7 cellular contexts compared by ENCODE assay signal in the genomic region with DNA sequence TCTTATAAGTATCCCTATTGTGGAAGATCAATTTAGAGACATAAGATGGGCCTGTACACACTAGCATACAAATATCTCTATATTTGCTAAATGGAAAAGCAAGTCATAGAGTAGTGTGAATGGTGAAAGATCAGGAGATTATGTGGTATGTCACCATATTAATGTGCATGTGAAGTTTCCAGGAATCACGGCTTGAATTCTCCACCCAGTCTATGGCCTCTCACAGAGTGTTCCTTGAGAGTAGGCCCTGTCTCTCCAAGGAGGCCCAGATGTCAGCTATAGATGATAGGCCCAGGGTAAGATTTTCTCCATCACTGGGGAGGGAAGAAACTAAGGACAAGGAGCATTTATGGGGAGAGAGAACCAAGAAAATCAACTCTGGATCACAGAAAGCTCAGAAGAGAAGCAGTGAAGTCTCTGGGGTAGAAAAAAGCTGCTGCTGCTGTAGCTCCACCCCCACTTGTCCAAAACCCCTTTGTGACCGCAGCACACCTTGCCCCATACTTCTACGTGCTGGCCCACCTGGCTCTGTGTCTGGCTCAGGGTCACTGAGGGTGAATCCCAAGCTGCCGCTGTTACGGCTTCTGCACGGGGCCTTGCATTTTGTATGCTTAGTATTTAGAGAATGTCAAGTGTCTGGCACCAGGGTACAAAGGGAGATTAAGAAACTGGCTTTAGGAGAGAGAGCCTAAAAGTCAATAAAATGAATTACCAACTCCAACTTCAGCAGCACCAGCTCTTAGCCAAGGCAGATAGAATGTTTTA. TPM values are rescaled to one million over a fixed set of nuclear protein-coding genes. Genes with fewer than 3 reads are reported as not detected.
DNase-seq lines count a peak whose midpoint lies in the region; ATAC-seq, FAIRE-seq and TF ChIP-seq lines count a peak whose summit lies in the region.
"Not testable (repeated sequence)": the region's sequence is repeated elsewhere in the genome, so short reads cannot be mapped to it uniquely, and the experiment has no call there.

No MANE protein-coding gene starts in this region.

- DNase-seq in GM12892 (ENCODE audit: insufficient read length); bronchial epithelial cell (ENCODE audit: low read depth); Right ventricle myocardium superior: not testable (repeated sequence)
- DNase-seq in left ventricle myocardium superior (peak; percentile 39), left lung (peak in 1 of 2 donors; percentile 51), lower lobe of right lung (peak; percentile 67), upper lobe of left lung (peak in 1 of 2 donors; percentile 57)

- peak; percentile 72 for ATAC-seq in Right ventricle myocardium superior (ENCODE audit: poor library complexity)
- ATAC-seq in left ventricle myocardium superior = peak; percentile 74
- peak; percentile 93 for ATAC-seq in left lung
- ATAC-seq in lower lobe of right lung = peak; percentile 88 to 92
- ATAC-seq in upper lobe of left lung (ENCODE audit: low FRiP score in 2 of 2) = peak; percentile 31 to 89

- WGBS in upper lobe of left lung, 2 donors = 66 to 76% methylated on average over 6 of the region's 6 CpGs

- TF ChIP-seq EP300 in upper lobe of left lung (IDR thresholded peaks at IDR 0.05) = not testable (repeated sequence)

- not testable (repeated sequence) for TF ChIP-seq POLR2A in GM12892 (IDR thresholded peaks at IDR 0.05; ENCODE audit: low read depth, low read length); upper lobe of left lung (IDR thresholded peaks at IDR 0.05)

- not testable (repeated sequence) for TF ChIP-seq CTCF in bronchial epithelial cell (IDR thresholded peaks at IDR 0.05; ENCODE audit: insufficient read depth, low read length, severe bottlenecking); left lung (IDR thresholded peaks at IDR 0.05); lower lobe of right lung (IDR thresholded peaks at IDR 0.05); upper lobe of left lung (IDR thresholded peaks at IDR 0.05)

- not testable (repeated sequence) for H3K27me3 ChIP-seq in bronchial epithelial cell (ENCODE audit: control insufficient read depth, insufficient read depth, low read length); left lung; lower lobe of right lung (ENCODE audit: low read depth); upper lobe of left lung

- H3K4me1 ChIP-seq in left lung, lower lobe of right lung, upper lobe of left lung: not testable (repeated sequence)

- H3K27ac ChIP-seq in left lung, lower lobe of right lung, upper lobe of left lung: not testable (repeated sequence)

- peak; percentile 56 for FAIRE-seq in GM12892 (lab: Jason Lieb, UNC)
- FAIRE-seq in bronchial epithelial cell (lab: Jason Lieb, UNC) = peak; percentile 88

- H3K36me3 ChIP-seq in bronchial epithelial cell (ENCODE audit: control insufficient read depth, insufficient read depth, low read length); left lung; lower lobe of right lung; upper lobe of left lung: not testable (repeated sequence)

- not testable (repeated sequence) for H3K4me3 ChIP-seq in bronchial epithelial cell (ENCODE audit: low read depth, low read length); left lung; lower lobe of right lung; upper lobe of left lung

- intact Hi-C loops in Right ventricle myocardium superior (cut with DNase I); left ventricle myocardium superior (cut with micrococcal nuclease); left lung (cut with DNase I); lower lobe of right lung (cut with DNase I): not testable (repeated sequence)

- H3K9me3 ChIP-seq in left lung, lower lobe of right lung, upper lobe of left lung: not testable (repeated sequence)

RNA-seq across cellular contexts. Expression of a gene that starts 37.9 kb away (rescaled TPM):
- 14.5 TPM for polyA plus RNA-seq in GM12892 (2012; ENCODE audit: missing spikeins)
- 7.6 and 7.7 TPM in 2 replicates for total RNA-seq in bronchial epithelial cell
- total RNA-seq in Right ventricle myocardium superior = 5.2 TPM
- total RNA-seq in left ventricle myocardium superior = 5.3 TPM
- total RNA-seq in left lung = 10 to 100 TPM; 15.7 to 20.0 TPM
- total RNA-seq in lower lobe of right lung = 28.9 TPM
- 10 to 100 TPM; 16.3 to 61.8 (median 23.0) TPM for total RNA-seq in upper lobe of left lung
